1 cellular context compared by ENCODE assay signal in the genomic region with DNA sequence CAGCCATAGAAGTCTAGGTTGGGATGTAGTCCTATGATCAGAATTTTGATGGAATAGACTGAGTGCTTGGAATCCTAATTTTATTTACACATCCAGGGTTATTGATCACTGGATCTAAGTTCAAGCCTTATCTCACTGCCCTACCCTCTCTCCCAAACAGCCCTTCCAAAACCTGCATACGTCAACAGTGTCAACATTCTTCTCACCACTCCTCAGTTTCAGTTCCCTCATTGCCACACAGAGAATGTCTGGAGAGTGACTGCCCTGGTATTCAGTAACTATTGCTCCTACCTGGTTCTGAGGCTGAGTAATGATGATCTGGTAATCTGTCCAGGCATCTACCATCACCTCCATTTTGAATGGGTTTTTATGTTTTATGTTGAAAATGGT.
TF ChIP-seq lines count a peak whose summit lies in the region.

No MANE protein-coding gene starts in this region.

TF ChIP-seq in liver, 16 proteins besides CTCF, POLR2A, EP300 and RAD21 (continued from another document):
- TF ChIP-seq, protein P1, sequence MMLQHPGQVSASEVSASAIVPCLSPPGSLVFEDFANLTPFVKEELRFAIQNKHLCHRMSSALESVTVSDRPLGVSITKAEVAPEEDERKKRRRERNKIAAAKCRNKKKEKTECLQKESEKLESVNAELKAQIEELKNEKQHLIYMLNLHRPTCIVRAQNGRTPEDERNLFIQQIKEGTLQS (IDR thresholded peaks at IDR 0.05) = no peak
- TF ChIP-seq, protein P2, sequence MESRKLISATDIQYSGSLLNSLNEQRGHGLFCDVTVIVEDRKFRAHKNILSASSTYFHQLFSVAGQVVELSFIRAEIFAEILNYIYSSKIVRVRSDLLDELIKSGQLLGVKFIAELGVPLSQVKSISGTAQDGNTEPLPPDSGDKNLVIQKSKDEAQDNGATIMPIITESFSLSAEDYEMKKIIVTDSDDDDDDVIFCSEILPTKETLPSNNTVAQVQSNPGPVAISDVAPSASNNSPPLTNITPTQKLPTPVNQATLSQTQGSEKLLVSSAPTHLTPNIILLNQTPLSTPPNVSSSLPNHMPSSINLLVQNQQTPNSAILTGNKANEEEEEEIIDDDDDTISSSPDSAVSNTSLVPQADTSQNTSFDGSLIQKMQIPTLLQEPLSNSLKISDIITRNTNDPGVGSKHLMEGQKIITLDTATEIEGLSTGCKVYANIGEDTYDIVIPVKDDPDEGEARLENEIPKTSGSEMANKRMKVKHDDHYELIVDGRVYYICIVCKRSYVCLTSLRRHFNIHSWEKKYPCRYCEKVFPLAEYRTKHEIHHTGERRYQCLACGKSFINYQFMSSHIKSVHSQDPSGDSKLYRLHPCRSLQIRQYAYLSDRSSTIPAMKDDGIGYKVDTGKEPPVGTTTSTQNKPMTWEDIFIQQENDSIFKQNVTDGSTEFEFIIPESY (IDR thresholded peaks at IDR 0.05) = peak; percentile 82
- TF ChIP-seq, protein P3, sequence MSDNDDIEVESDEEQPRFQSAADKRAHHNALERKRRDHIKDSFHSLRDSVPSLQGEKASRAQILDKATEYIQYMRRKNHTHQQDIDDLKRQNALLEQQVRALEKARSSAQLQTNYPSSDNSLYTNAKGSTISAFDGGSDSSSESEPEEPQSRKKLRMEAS (IDR thresholded peaks at IDR 0.05) = peak; percentile 82
- no peak for TF ChIP-seq NR2F2 (IDR thresholded peaks at IDR 0.05)
- TF ChIP-seq HNF4G (IDR thresholded peaks at IDR 0.05) = peak; percentile 53
- peak; percentile 89 for TF ChIP-seq FOXA2 (IDR thresholded peaks at IDR 0.05)
- TF ChIP-seq FOXA1 (IDR thresholded peaks at IDR 0.05) = peak; percentile 87
- TF ChIP-seq REST (IDR thresholded peaks at IDR 0.05) = peak; percentile 31
- peak; percentile 89 for TF ChIP-seq YY1 (IDR thresholded peaks at IDR 0.05)
